ENCODE assay signal across 9 cellular contexts in genomic region chr18:49161627-49162026, GRCh38.
DNase-seq lines count a peak whose midpoint lies in the region; ATAC-seq and TF ChIP-seq lines count a peak whose summit lies in the region.
"Had no signal": no experiment of that assay in that cellular context is flagged by ENCODE, and none has a peak within 500 bp of the region (broad histone marks: within the 10 kb centered on the region; RNA-seq: fewer than 3 reads in every experiment).

No MANE protein-coding gene starts in this region.

- H3K9me3 ChIP-seq in thyroid gland = no peaks in the 10 kb centered on the region

- TF ChIP-seq POLR2A in thyroid gland (IDR thresholded peaks at IDR 0.05) = no peak

- no peak overlapping the region for H3K27ac ChIP-seq in thyroid gland
- H3K27ac ChIP-seq: parathyroid adenoma had no signal

- peaks cover 1 to 6% of the 10 kb centered on the region in 2 donors for H3K4me1 ChIP-seq in thyroid gland
- H3K4me1 ChIP-seq: parathyroid adenoma had no signal

- WGBS in thyroid gland, 2 donors = 83 to 95% methylated on average over 1 of the region's 1 CpG

- H3K27me3 ChIP-seq in thyroid gland = no peaks in the 10 kb centered on the region

- POLR2A ChIA-PET in GM10248 (lab: Yijun Ruan, JAX) = no interaction called here

- no peak overlapping the region for H3K4me3 ChIP-seq in thyroid gland (replicated peaks in 1 of 3)

- intact Hi-C loops in thyroid gland (cut with DNase I) = no loop called here

- no peak for TF ChIP-seq CTCF in GM10248 (IDR thresholded peaks at IDR 0.05; ENCODE audit: control extremely low read depth, extremely low read depth, low read depth, missing control alignments)
- TF ChIP-seq CTCF in thyroid gland (IDR thresholded peaks at IDR 0.05) = no peak

- CTCF ChIA-PET in GM10248 (lab: Yijun Ruan, JAX) = interaction anchor here (1.0 to 2.3 kb wide), 5 partner anchors 10 to 138 kb away, joined by 3 to 6 read pairs (median 4); no protein-coding TSS in a partner anchor

- no peaks in the 10 kb centered on the region for H3K36me3 ChIP-seq in thyroid gland

- peak; percentile 83 for ATAC-seq in GM21381 (IDR thresholded peaks at IDR 0.05; ENCODE audit: unreplicated experiment)
- ATAC-seq in HG03558 (IDR thresholded peaks at IDR 0.05; ENCODE audit: extremely low read depth, unreplicated experiment) = peak; percentile 87

- DNase-seq in GM10248 (ENCODE audit: extremely low spot score) (peak; percentile 41), glomerular visceral epithelial cell (ENCODE audit: extremely low spot score) (peak; percentile 23), HPDE6-E6E7 (ENCODE audit: extremely low spot score) (no peak), germinal center (ENCODE audit: low spot score) (no peak), NCI-H1105 (lab: John Stamatoyannopoulos, UW) (no peak), thyroid gland (no peak)

Comparison
In these comparisons a context has a peak if more than half of its experiments do, and no peak if none do; other contexts are left out.
1. DNase-seq: peak in GM10248 (single experiment) and glomerular visceral epithelial cell (single experiment); none in HPDE6-E6E7 (single experiment), germinal center (single experiment), NCI-H1105 (single experiment) and thyroid gland (0 of 2).